Comparison of ENCODE assay signal across 1 cellular context in the genomic region with DNA sequence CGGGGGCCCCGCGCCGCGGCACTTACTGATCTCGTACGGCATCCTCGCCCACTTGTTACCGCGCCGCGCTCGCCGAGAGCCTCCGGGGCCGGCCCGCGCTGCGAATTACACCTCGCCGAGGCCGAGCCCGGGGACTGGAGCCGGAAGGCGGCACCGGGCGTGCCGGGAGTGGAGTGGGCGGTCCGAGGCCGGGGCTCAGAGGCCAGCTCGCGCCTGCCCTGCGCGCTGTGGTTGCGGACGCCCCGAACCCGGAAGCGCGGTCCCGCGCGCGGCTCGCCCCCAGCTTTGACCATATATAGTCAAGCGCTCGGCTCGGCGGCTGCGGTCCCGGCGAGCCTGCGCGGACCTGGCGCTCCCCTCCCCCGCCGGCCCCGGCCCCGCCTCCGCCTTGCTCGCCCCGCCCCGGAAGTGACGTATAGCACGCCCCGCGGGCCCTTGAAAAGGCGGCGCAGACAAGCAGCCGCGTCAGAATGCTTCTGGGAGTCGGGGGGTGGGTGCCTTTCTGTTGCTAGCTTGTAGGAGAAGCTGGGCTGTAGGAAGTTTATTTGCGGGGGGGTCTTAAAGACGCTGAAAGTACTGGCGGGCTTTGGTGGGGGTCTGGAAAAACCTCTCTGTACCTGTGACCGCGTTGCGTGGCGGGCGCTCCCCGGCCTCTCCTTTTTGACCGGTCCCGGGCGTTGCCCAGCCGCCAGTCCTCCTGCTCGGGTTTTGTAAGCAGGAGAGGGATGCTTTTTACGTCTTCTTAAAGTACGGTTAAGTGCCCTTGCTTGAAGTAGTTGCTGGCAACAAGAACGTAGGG.
A peak's percentile ranks its signal among the peaks of the same experiment; 100 is the strongest.
TF ChIP-seq lines count a peak whose summit lies in the region.

A gene with protein sequence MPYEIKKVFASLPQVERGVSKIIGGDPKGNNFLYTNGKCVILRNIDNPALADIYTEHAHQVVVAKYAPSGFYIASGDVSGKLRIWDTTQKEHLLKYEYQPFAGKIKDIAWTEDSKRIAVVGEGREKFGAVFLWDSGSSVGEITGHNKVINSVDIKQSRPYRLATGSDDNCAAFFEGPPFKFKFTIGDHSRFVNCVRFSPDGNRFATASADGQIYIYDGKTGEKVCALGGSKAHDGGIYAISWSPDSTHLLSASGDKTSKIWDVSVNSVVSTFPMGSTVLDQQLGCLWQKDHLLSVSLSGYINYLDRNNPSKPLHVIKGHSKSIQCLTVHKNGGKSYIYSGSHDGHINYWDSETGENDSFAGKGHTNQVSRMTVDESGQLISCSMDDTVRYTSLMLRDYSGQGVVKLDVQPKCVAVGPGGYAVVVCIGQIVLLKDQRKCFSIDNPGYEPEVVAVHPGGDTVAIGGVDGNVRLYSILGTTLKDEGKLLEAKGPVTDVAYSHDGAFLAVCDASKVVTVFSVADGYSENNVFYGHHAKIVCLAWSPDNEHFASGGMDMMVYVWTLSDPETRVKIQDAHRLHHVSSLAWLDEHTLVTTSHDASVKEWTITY (minus strand): TSS at position 175 of the 799 bp plus-strand sequence. CDS start 133 bp downstream, at position 42.

TF ChIP-seq in SK-N-SH, 30 proteins besides CTCF, POLR2A, EP300 and RAD21 (continued from another document):
- TF ChIP-seq, protein P1, sequence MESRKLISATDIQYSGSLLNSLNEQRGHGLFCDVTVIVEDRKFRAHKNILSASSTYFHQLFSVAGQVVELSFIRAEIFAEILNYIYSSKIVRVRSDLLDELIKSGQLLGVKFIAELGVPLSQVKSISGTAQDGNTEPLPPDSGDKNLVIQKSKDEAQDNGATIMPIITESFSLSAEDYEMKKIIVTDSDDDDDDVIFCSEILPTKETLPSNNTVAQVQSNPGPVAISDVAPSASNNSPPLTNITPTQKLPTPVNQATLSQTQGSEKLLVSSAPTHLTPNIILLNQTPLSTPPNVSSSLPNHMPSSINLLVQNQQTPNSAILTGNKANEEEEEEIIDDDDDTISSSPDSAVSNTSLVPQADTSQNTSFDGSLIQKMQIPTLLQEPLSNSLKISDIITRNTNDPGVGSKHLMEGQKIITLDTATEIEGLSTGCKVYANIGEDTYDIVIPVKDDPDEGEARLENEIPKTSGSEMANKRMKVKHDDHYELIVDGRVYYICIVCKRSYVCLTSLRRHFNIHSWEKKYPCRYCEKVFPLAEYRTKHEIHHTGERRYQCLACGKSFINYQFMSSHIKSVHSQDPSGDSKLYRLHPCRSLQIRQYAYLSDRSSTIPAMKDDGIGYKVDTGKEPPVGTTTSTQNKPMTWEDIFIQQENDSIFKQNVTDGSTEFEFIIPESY (IDR thresholded peaks at IDR 0.05; ENCODE audit: borderline replicate concordance, low read depth), result no peak
- TF ChIP-seq MXI1 (IDR thresholded peaks at IDR 0.05; ENCODE audit: low read depth, low read length) (peak; percentile 43), YY1 (IDR thresholded peaks at IDR 0.05; ENCODE audit: low read depth) (no peak), CHD2 (IDR thresholded peaks at IDR 0.05; ENCODE audit: low read length, partially characterized antibody) (peak; percentile 48), POLR2AphosphoS5 (IDR thresholded peaks at IDR 0.05; ENCODE audit: low read depth, low read length) (peak; percentile 99), SMC3 (IDR thresholded peaks at IDR 0.05; ENCODE audit: low read depth, low read length) (no peak), GATA2 (CRISPR knock-in tag; IDR thresholded peaks at IDR 0.05) (no peak), MEF2A (IDR thresholded peaks at IDR 0.05; ENCODE audit: borderline replicate concordance, low read depth) (no peak), EZH2phosphoT487 (IDR thresholded peaks at IDR 0.05; ENCODE audit: borderline replicate concordance, low read depth) (no peak), NFIC (IDR thresholded peaks at IDR 0.05; ENCODE audit: borderline replicate concordance) (no peak), RFX5 (IDR thresholded peaks at IDR 0.05; ENCODE audit: low read length) (no peak), ELF1 (IDR thresholded peaks at IDR 0.05) (peak; percentile 97), PBX3 (IDR thresholded peaks at IDR 0.05) (0 out of 2 replicates have a peak, but pooled peaks have one; percentile 11), MAX (IDR thresholded peaks at IDR 0.05; ENCODE audit: low read depth) (peak; percentile 45; the same call in 1 of the 2 replicates), TEAD4 (IDR thresholded peaks at IDR 0.05; ENCODE audit: borderline replicate concordance, insufficient read depth) (no peak), NRF1 (IDR thresholded peaks at IDR 0.05; ENCODE audit: low read depth, low read length) (peak; percentile 69), TCF12 (IDR thresholded peaks at IDR 0.05) (peak; percentile 9; the same call in 1 of the 2 replicates)
- TF ChIP-seq, protein P2, sequence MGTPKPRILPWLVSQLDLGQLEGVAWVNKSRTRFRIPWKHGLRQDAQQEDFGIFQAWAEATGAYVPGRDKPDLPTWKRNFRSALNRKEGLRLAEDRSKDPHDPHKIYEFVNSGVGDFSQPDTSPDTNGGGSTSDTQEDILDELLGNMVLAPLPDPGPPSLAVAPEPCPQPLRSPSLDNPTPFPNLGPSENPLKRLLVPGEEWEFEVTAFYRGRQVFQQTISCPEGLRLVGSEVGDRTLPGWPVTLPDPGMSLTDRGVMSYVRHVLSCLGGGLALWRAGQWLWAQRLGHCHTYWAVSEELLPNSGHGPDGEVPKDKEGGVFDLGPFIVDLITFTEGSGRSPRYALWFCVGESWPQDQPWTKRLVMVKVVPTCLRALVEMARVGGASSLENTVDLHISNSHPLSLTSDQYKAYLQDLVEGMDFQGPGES (IDR thresholded peaks at IDR 0.05; ENCODE audit: low read depth, low read length), result no peak
